ENCODE assay signal across 8 cellular contexts in genomic region chr5:38433160-38433861, GRCh38.
A peak's percentile ranks its signal among the peaks of the same experiment; 100 is the strongest.
DNase-seq lines count a peak whose midpoint lies in the region; ATAC-seq and TF ChIP-seq lines count a peak whose summit lies in the region.
"Had no signal": no experiment of that assay in that cellular context is flagged by ENCODE, and none has a peak within 500 bp of the region (broad histone marks: within the 10 kb centered on the region; RNA-seq: fewer than 3 reads in every experiment).

No MANE protein-coding gene starts in this region.

- no peaks in the 10 kb centered on the region for H3K9me3 ChIP-seq in lung (ENCODE audit: control insufficient read depth in 2 of 2, insufficient read depth in 1 of 2, low read length in 1 of 2)
- no peaks in the 10 kb centered on the region for H3K9me3 ChIP-seq in upper lobe of right lung

- DNase-seq in MV-4-11 (lab: John Stamatoyannopoulos, UW) (peak; percentile 80), coronary artery (ENCODE audit: low spot score) (peak; percentile 35), lung (ENCODE audit: low spot score) (no peak), upper lobe of right lung (no peak)
- no peak for DNase-seq in activated naive CD4-positive, alpha-beta T cell treated with Interleukin-2 at 50 U/mL for 16 hours
- no peak for DNase-seq in stimulated activated CD8-positive, alpha-beta memory T cell treated with anti-CD3 and anti-CD28 coated beads, Interleukin-4, amount 100 ng/mL, for 48 hours
- DNase-seq: activated naive CD8-positive, alpha-beta T cell treated with anti-CD3 and anti-CD28 coated beads, Interleukin-2, amount 10 ng/mL, durations not matched to agents 7 days and 5 days had no signal

- H3K27ac ChIP-seq in coronary artery = peak overlapping the region; percentile 50 to 74
- peak overlapping the region in 1 of 2 donors; percentile 40 for H3K27ac ChIP-seq in lung (ENCODE audit: low read depth in 1 of 2, low read length in 1 of 2)
- H3K27ac ChIP-seq in upper lobe of right lung = no peak overlapping the region

- H3K36me3 ChIP-seq in lung (ENCODE audit: control insufficient read depth in 2 of 2, insufficient read depth in 2 of 2, low read length in 2 of 2) (no peaks in the 10 kb centered on the region), upper lobe of right lung (no peaks in the 10 kb centered on the region)

- TF ChIP-seq CTCF in coronary artery (IDR thresholded peaks at IDR 0.05) (no peak), lung (IDR thresholded peaks at IDR 0.05; ENCODE audit: control extremely low read depth, extremely low read depth) (no peak), upper lobe of right lung (IDR thresholded peaks at IDR 0.05) (no peak)

- WGBS in lung, 2 donors = 23 to 33% methylated on average over 6 of the region's 6 CpGs

- intact Hi-C loops in upper lobe of right lung (cut with DNase I) = no loop called here

- H3K4me1 ChIP-seq in lung (ENCODE audit: control insufficient read depth in 2 of 2, insufficient read depth in 2 of 2, low read length in 2 of 2) = peaks cover 0 to 8% of the 10 kb centered on the region in 2 donors
- H3K4me1 ChIP-seq in upper lobe of right lung = peaks cover 7% of the 10 kb centered on the region

- H3K4me3 ChIP-seq in coronary artery = no peak overlapping the region
- no peak overlapping the region for H3K4me3 ChIP-seq in lung
- no peak overlapping the region for H3K4me3 ChIP-seq in upper lobe of right lung

- ATAC-seq in lung (ENCODE audit: insufficient read depth, low FRiP score) = peak; percentile 9
- peak; percentile 42 for ATAC-seq in upper lobe of right lung
- ATAC-seq in HG03378 (IDR thresholded peaks at IDR 0.05; ENCODE audit: unreplicated experiment) = no peak

- no peaks in the 10 kb centered on the region for H3K27me3 ChIP-seq in lung (ENCODE audit: control insufficient read depth, insufficient read depth)
- H3K27me3 ChIP-seq in upper lobe of right lung = peaks cover 5% of the 10 kb centered on the region

Comparison
In these comparisons a context has a peak if more than half of its experiments do, and no peak if none do; other contexts are left out.
1. DNase-seq: peak in MV-4-11 (single experiment) and coronary artery (single experiment); none in lung (single experiment), upper lobe of right lung (single experiment), activated naive CD4-positive, alpha-beta T cell treated with Interleukin-2 at 50 U/mL for 16 hours (single experiment) and stimulated activated CD8-positive, alpha-beta memory T cell treated with anti-CD3 and anti-CD28 coated beads, Interleukin-4, amount 100 ng/mL, for 48 hours (single experiment).